Comparison of ENCODE assay signal across 17 cellular contexts in genomic region chr1:11875094-11875493, GRCh38. TPM values are rescaled to one million over a fixed set of nuclear protein-coding genes. Genes with fewer than 3 reads are reported as not detected.
DNase-seq lines count a peak whose midpoint lies in the region; ATAC-seq and TF ChIP-seq lines count a peak whose summit lies in the region.
"Had no signal": no experiment of that assay in that cellular context is flagged by ENCODE, and none has a peak within 500 bp of the region (broad histone marks: within the 10 kb centered on the region; RNA-seq: fewer than 3 reads in every experiment).

No MANE protein-coding gene starts in this region.

- H3K36me3 ChIP-seq in right atrium auricular region (no peaks in the 10 kb centered on the region), WERI-Rb-1 (no peaks in the 10 kb centered on the region), lower lobe of right lung (no peaks in the 10 kb centered on the region), thyroid gland (no peaks in the 10 kb centered on the region), spleen (no peaks in the 10 kb centered on the region)
- H3K36me3 ChIP-seq: MG63 had no signal

- H3K4me1 ChIP-seq in right atrium auricular region, result peaks cover 0 to 67% of the 10 kb centered on the region in 2 donors
- H3K4me1 ChIP-seq in lower lobe of right lung, result peaks cover 8% of the 10 kb centered on the region
- H3K4me1 ChIP-seq in thyroid gland, result peaks cover 19 to 63% of the 10 kb centered on the region in 2 donors
- H3K4me1 ChIP-seq in spleen, result no peaks in the 10 kb centered on the region
- H3K4me1 ChIP-seq: A549 had no signal

- TF ChIP-seq CTCF in right atrium auricular region (IDR thresholded peaks at IDR 0.05) (no peak), WERI-Rb-1 (IDR thresholded peaks at IDR 0.05; ENCODE audit: low read depth, low read length) (peak; percentile 30; the same call in 1 of the 2 replicates), lower lobe of right lung (IDR thresholded peaks at IDR 0.05) (no peak), thyroid gland (IDR thresholded peaks at IDR 0.05) (no peak), spleen (IDR thresholded peaks at IDR 0.05 in 8 of 11, conservative IDR thresholded peaks at IDR 0.05 in 3 of 11) (no peak)

- DNase-seq in right atrium auricular region (ENCODE audit: low spot score), result no peak
- no peak for DNase-seq in left cardiac atrium
- no peak for DNase-seq in WERI-Rb-1
- no peak for DNase-seq in lower lobe of right lung
- no peak for DNase-seq in thyroid gland
- DNase-seq in H4 (ENCODE audit: low spot score), result no peak
- no peak for DNase-seq in spleen
- DNase-seq in activated naive CD4-positive, alpha-beta T cell treated with Interleukin-2 at 50 U/mL for 16 hours, result no peak
- DNase-seq: COR-L47, DMS153, MG63, NCI-H1105, NCI-H1694 treated with DMSO at 0.1 percent for 48 hours, PC-9 had no signal

- 90 to 91% methylated on average over 8 to 10 of the region's 10 CpGs for WGBS in thyroid gland, 2 donors
- WGBS in spleen, 5 donors, result 83 to 97% (median 88%) methylated on average over 8 to 10 of the region's 10 CpGs

- H3K27ac ChIP-seq in right atrium auricular region (peak overlapping the region; percentile 88 to 93), WERI-Rb-1 (no peak overlapping the region), lower lobe of right lung (peak overlapping the region; percentile 11), thyroid gland (peak overlapping the region in 2 of 3 donors; percentile 43 to 45), spleen (peak overlapping the region in 4 of 8 donors; percentile 38 to 64 (median 50))
- H3K27ac ChIP-seq: A549, KMS-11, PC-9 had no signal

- no peak for TF ChIP-seq POLR2A in thyroid gland (IDR thresholded peaks at IDR 0.05)
- TF ChIP-seq POLR2A in spleen (IDR thresholded peaks at IDR 0.05), result no peak

- intact Hi-C loops in left cardiac atrium (cut with DNase I), result no loop called here
- intact Hi-C loops in lower lobe of right lung (cut with DNase I), result no loop called here
- intact Hi-C loops in thyroid gland (cut with DNase I), result no loop called here
- intact Hi-C loops in spleen (cut with DNase I; ENCODE audit: low total_unique reads), result no loop called here

- ATAC-seq in left cardiac atrium (no peak), lower lobe of right lung (no peak)
- ATAC-seq: A549 had no signal

- no peak overlapping the region for H3K4me3 ChIP-seq in right atrium auricular region
- H3K4me3 ChIP-seq in WERI-Rb-1 (ENCODE audit: low read depth, low read length), result no peak overlapping the region
- H3K4me3 ChIP-seq in lower lobe of right lung, result no peak overlapping the region
- H3K4me3 ChIP-seq in thyroid gland (replicated peaks in 1 of 3), result no peak overlapping the region
- no peak overlapping the region for H3K4me3 ChIP-seq in spleen
- H3K4me3 ChIP-seq: A549, MG63, PC-9 had no signal

- no peaks in the 10 kb centered on the region for H3K9me3 ChIP-seq in right atrium auricular region
- H3K9me3 ChIP-seq in WERI-Rb-1 (ENCODE audit: severe bottlenecking), result no peaks in the 10 kb centered on the region
- no peaks in the 10 kb centered on the region for H3K9me3 ChIP-seq in lower lobe of right lung
- H3K9me3 ChIP-seq in thyroid gland, result no peaks in the 10 kb centered on the region
- H3K9me3 ChIP-seq in spleen, result no peaks in the 10 kb centered on the region
- H3K9me3 ChIP-seq: A549, MG63 had no signal

- no peaks in the 10 kb centered on the region for H3K27me3 ChIP-seq in right atrium auricular region
- no peaks in the 10 kb centered on the region for H3K27me3 ChIP-seq in WERI-Rb-1 (ENCODE audit: insufficient read depth, low read depth, severe bottlenecking)
- peaks cover 11% of the 10 kb centered on the region for H3K27me3 ChIP-seq in lower lobe of right lung (ENCODE audit: low read depth)
- no peaks in the 10 kb centered on the region for H3K27me3 ChIP-seq in thyroid gland
- H3K27me3 ChIP-seq in spleen (replicated peaks in 1 of 7), result peaks cover 0 to 70% (median 0%) of the 10 kb centered on the region in 7 donors

RNA-seq across cellular contexts. Expression of gene NPPB, which starts 16.3 kb away (rescaled TPM):
- total RNA-seq in right atrium auricular region, result over 10,000 TPM in 1 of 2 donors, 1,000 to 10,000 TPM in 1; 1,081 to 10,488 TPM
- total RNA-seq in left cardiac atrium, result 1,000 to 10,000 TPM in 1 of 2 donors, 100 to 1,000 TPM in 1; 368 to 4,414 TPM
- total RNA-seq in lower lobe of right lung, result not detected
- total RNA-seq in thyroid gland, result not detected
- total RNA-seq in H4 (2014; rRNA removed; shearing (Covaris generic)), result not detected in 2 replicates
- total RNA-seq in spleen, result not detected
- polyA plus RNA-seq in spleen, result under 1 TPM; 0.38 to 0.80 (median 0.57) TPM
- total RNA-seq: PC-9 had no signal
- polyA plus RNA-seq: CD14-positive monocyte had no signal

RNA-seq across cellular contexts. Expression of gene NPPA, which starts 27.5 kb away (rescaled TPM):
- total RNA-seq in right atrium auricular region, result over 10,000 TPM; 98,870 to 132,613 TPM
- over 10,000 TPM; 22,081 to 58,150 TPM for total RNA-seq in left cardiac atrium
- total RNA-seq in lower lobe of right lung, result 2.6 TPM
- total RNA-seq in thyroid gland, result not detected
- not detected in 2 replicates for total RNA-seq in H4 (2014; rRNA removed; shearing (Covaris generic))
- total RNA-seq in spleen, result 1 to 10 TPM in 1 of 7 donors, not detected in 6; 2.6 TPM
- polyA plus RNA-seq in spleen, result 1 to 10 TPM in 1 of 3 donors, under 1 TPM in 2; 0.22 to 2.9 (median 0.24) TPM
- total RNA-seq: PC-9 had no signal
- polyA plus RNA-seq: A549, CD14-positive monocyte had no signal

RNA-seq across cellular contexts. Expression of gene KIAA2013, which starts 51.1 kb away (rescaled TPM):
- total RNA-seq in right atrium auricular region, result 10 to 100 TPM; 70.8 to 73.2 TPM
- total RNA-seq in left cardiac atrium, result 10 to 100 TPM; 31.2 to 36.2 TPM
- total RNA-seq in lower lobe of right lung, result 46.8 TPM
- total RNA-seq in thyroid gland, result 10 to 100 TPM; 74.6 to 98.0 (median 84.0) TPM
- 29.9 and 38.9 TPM in 2 replicates for total RNA-seq in H4 (2014; rRNA removed; shearing (Covaris generic))
- 10 to 100 TPM; 39.0 to 93.0 (median 45.8) TPM for total RNA-seq in spleen
- 10 to 100 TPM; 20.7 to 36.2 (median 26.5) TPM for polyA plus RNA-seq in spleen

RNA-seq across cellular contexts. Expression of gene PLOD1, which starts 59.4 kb away (rescaled TPM):
- total RNA-seq in right atrium auricular region, result 10 to 100 TPM; 56.1 to 58.1 TPM
- 10 to 100 TPM; 70.3 to 83.7 TPM for total RNA-seq in left cardiac atrium
- 84.5 TPM for total RNA-seq in lower lobe of right lung
- total RNA-seq in thyroid gland, result 100 to 1,000 TPM in 1 of 4 donors, 10 to 100 TPM in 3; 64.4 to 107 (median 80.8) TPM
- 105 and 112 TPM in 2 replicates for total RNA-seq in H4 (2014; rRNA removed; shearing (Covaris generic))
- total RNA-seq in spleen, result 10 to 100 TPM; 40.0 to 53.4 (median 46.4) TPM
- polyA plus RNA-seq in spleen, result 10 to 100 TPM; 11.6 to 19.7 (median 14.5) TPM

Comparison
In these comparisons a context has a peak if more than half of its experiments do, and no peak if none do; other contexts are left out.
1. RNA of gene NPPB, which starts 16.3 kb away (total RNA-seq): 1,081 to 10,488 TPM in right atrium auricular region and 368 to 4,414 TPM in left cardiac atrium; not detected in lower lobe of right lung (single experiment), not detected in thyroid gland, not detected in H4 and not detected in spleen; every median in the first group is over 100 times any median in the second.
2. RNA of gene NPPA, which starts 27.5 kb away (total RNA-seq): 98,870 to 132,613 TPM in right atrium auricular region and 22,081 to 58,150 TPM in left cardiac atrium; 2.6 TPM in lower lobe of right lung (single experiment), 2.6 TPM in spleen, not detected in thyroid gland and not detected in H4; every median in the first group is over 1,000 times any median in the second.